Comparison of ENCODE assay signal across 30 cellular contexts in genomic region chr5:126271141-126271540, GRCh38.
"Had no signal": no experiment of that assay in that cellular context is flagged by ENCODE, and none has a peak within 500 bp of the region (broad histone marks: within the 10 kb centered on the region; RNA-seq: fewer than 3 reads in every experiment).

No MANE protein-coding gene starts in this region.

- DNase-seq: activated B cell treated with CpG ODN at 0.5 μM for 24 hours; activated CD4-positive, alpha-beta memory T cell treated with anti-CD3 and anti-CD28 coated beads for 36 hours; activated CD4-positive, alpha-beta T cell treated with anti-CD3 and anti-CD28 coated beads for 4 hours; activated CD4-positive, alpha-beta T cell treated with anti-CD3 and anti-CD28 coated beads, Interleukin-2, amount 10 ng/mL, durations not matched to agents 24 days and 14 days; activated CD4-positive, alpha-beta T cell treated with anti-CD3 and anti-CD28 coated beads, Interleukin-2, amount 50 U/mL, for 1 hour; activated CD4-positive, alpha-beta T cell treated with anti-CD3 and anti-CD28 coated beads, Interleukin-2, amount 50 U/mL, for 4 hours; activated CD4-positive, CD25-positive, alpha-beta regulatory T cell treated with anti-CD3 and anti-CD28 coated beads, Interleukin-2, amount 50 U/mL, for 72 hours; activated CD8-positive, alpha-beta memory T cell treated with anti-CD3 and anti-CD28 coated beads, Interleukin-2, amount 50 U/mL, for 4 hours; activated CD8-positive, alpha-beta T cell treated with anti-CD3 and anti-CD28 coated beads for 36 hours; activated effector memory CD4-positive, alpha-beta T cell treated with anti-CD3 and anti-CD28 coated beads, Interleukin-2, amount 50 U/mL, for 16 hours; activated gamma-delta T cell treated with Interleukin-2 at 50 U/mL for 16 hours; activated naive CD4-positive, alpha-beta T cell; activated naive CD4-positive, alpha-beta T cell treated with anti-CD3 and anti-CD28 coated beads for 36 hours; activated naive CD4-positive, alpha-beta T cell treated with anti-CD3 and anti-CD28 coated beads, Interleukin-2, amount 50 U/mL, for 16 hours; activated naive CD8-positive, alpha-beta T cell treated with anti-CD3 and anti-CD28 coated beads for 36 hours; activated T-cell treated with anti-CD3 and anti-CD28 coated beads for 4 hours; activated T-cell treated with anti-CD3 and anti-CD28 coated beads, Interleukin-2, amount 50 U/mL, for 1 hour; activated T-cell treated with anti-CD3 and anti-CD28 coated beads, Interleukin-2, amount 50 U/mL, for 4 hours; activated T-cell treated with anti-CD3 and anti-CD28 coated beads, Interleukin-2, amount 50 U/mL, for 72 hours; adrenal gland; amygdala; anterior cingulate cortex; T-helper 1 cell; T-helper 2 cell; T-helper 9 cell had no signal

- H3K36me3 ChIP-seq: adrenal gland, ascending aorta, cardiac muscle cell had no signal

- H3K27me3 ChIP-seq: adrenal gland, ascending aorta, cardiac muscle cell had no signal

- ATAC-seq: activated CD8-positive, alpha-beta T cell treated with anti-CD3 and anti-CD28 coated beads for 36 hours; activated naive CD4-positive, alpha-beta T cell treated with anti-CD3 and anti-CD28 coated beads, Interleukin-2, amount 50 U/mL, for 72 hours; activated T-cell treated with anti-CD3 and anti-CD28 coated beads, Interleukin-2, amount 50 U/mL, for 4 hours; activated T-cell treated with anti-CD3 and anti-CD28 coated beads, Interleukin-2, amount 50 U/mL, for 72 hours; activated T-helper 17 cell treated with anti-CD3 and anti-CD28 coated beads, Interleukin-2, amount 50 U/mL, for 72 hours had no signal

- H3K4me1 ChIP-seq: adrenal gland, ascending aorta had no signal

- H3K4me3 ChIP-seq: adrenal gland, ascending aorta, cardiac muscle cell had no signal

- H3K27ac ChIP-seq: adrenal gland, ascending aorta, cardiac muscle cell, VCaP had no signal

- H3K9me3 ChIP-seq: adrenal gland, ascending aorta had no signal
